In genomic region chr2:65019675-65020195, GRCh38 we compare ENCODE assay signal across 22 cellular contexts. TPM values are rescaled to one million over a fixed set of nuclear protein-coding genes. Genes with fewer than 3 reads are reported as not detected.
DNase-seq lines count a peak whose midpoint lies in the region; ATAC-seq and TF ChIP-seq lines count a peak whose summit lies in the region.
"Had no signal": no experiment of that assay in that cellular context is flagged by ENCODE, and none has a peak within 500 bp of the region (broad histone marks: within the 10 kb centered on the region; RNA-seq: fewer than 3 reads in every experiment).

No MANE protein-coding gene starts in this region.

- H3K9me3 ChIP-seq in neuronal stem cell (replicated peaks in 1 of 2; ENCODE audit: control insufficient read depth in 2 of 2, insufficient read depth in 1 of 2, low read depth in 1 of 2, low read length in 2 of 2): no peaks in the 10 kb centered on the region
- H3K9me3 ChIP-seq: A549, Caco-2, MG63 had no signal

- peaks cover 31% of the 10 kb centered on the region for H3K36me3 Mint-ChIP-seq in endothelial cell (ENCODE audit: low read depth, unreplicated experiment)

- no peak overlapping the region for H3K4me2 ChIP-seq in neuronal stem cell (ENCODE audit: insufficient read depth, low read length, poor library complexity, severe bottlenecking)
- H3K4me2 ChIP-seq: A549 had no signal

- peak overlapping the region; percentile 46 for H3K18ac ChIP-seq in neuronal stem cell (ENCODE audit: low read length)

- H2BK12ac ChIP-seq in neuronal stem cell (ENCODE audit: low read length): peak overlapping the region; percentile 26

- peaks cover 0 to 11% of the 10 kb centered on the region in 2 donors for H3K4me1 ChIP-seq in neuronal stem cell (ENCODE audit: control insufficient read depth in 2 of 2, insufficient read depth in 1 of 2, low read depth in 1 of 2, low read length in 2 of 2)

- no peak overlapping the region for H4K91ac ChIP-seq in neuronal stem cell (ENCODE audit: low read depth, low read length, poor library complexity)

- H3K79me1 ChIP-seq in neuronal stem cell (ENCODE audit: low read depth, low read length): no peaks in the 10 kb centered on the region

- ATAC-seq in GM19023 (IDR thresholded peaks at IDR 0.05; ENCODE audit: unreplicated experiment): no peak
- ATAC-seq: A549, Panc1 had no signal

- no peak overlapping the region for H3K27ac ChIP-seq in neuronal stem cell (replicated peaks; ENCODE audit: low read length)
- H3K27ac ChIP-seq: A549, RWPE1 had no signal

- TF ChIP-seq CTCF in endothelial cell (IDR thresholded peaks at IDR 0.05; ENCODE audit: unreplicated experiment): no peak

- peak overlapping the region; percentile 25 for H3K4me3 Mint-ChIP-seq in endothelial cell (ENCODE audit: unreplicated experiment)
- H3K4me3 Mint-ChIP-seq: CD4-positive, alpha-beta memory T cell had no signal

- peak overlapping the region; percentile 67 for H2BK5ac ChIP-seq in neuronal stem cell (ENCODE audit: low read length)

- H3K4me3 ChIP-seq in neuronal stem cell (ENCODE audit: low read length in 2 of 2): no peak overlapping the region
- H3K4me3 ChIP-seq: A549, MG63 had no signal

- H3K27ac Mint-ChIP-seq in endothelial cell (ENCODE audit: unreplicated experiment): no peak overlapping the region
- H3K27ac Mint-ChIP-seq: CD4-positive, alpha-beta memory T cell had no signal

- H2AFZ ChIP-seq in neuronal stem cell (ENCODE audit: low read length): no peak overlapping the region

- no CpG with 5 or more reads among the region's 8 CpGs for WGBS in neuronal stem cell (ENCODE audit: extremely low coverage in 2 of 2, insufficient read length in 2 of 2, insufficient replicate concordance in 1 of 2), 2 donors

- DNase-seq in COLO829 (ENCODE audit: low spot score): peak; percentile 62
- peak; percentile 94 for DNase-seq in SK-MEL-5 (ENCODE audit: low read depth, low spot score)
- DNase-seq in endothelial cell (ENCODE audit: low spot score): no peak
- no peak for DNase-seq in neuronal stem cell (ENCODE audit: low spot score)
- no peak for DNase-seq in putamen (ENCODE audit: low spot score)
- no peak for DNase-seq in activated CD8-positive, alpha-beta memory T cell treated with anti-CD3 and anti-CD28 coated beads, Interleukin-2, amount 50 U/mL, for 48 hours
- DNase-seq: AML-193; C1 segment of cervical spinal cord; Caco-2; CD4-positive, alpha-beta memory T cell; DMS79 treated with DMSO at 0.1 percent for 48 hours; GF-D8; KBM-7; MG63; NCI-H2029 treated with DMSO at 0.1 percent for 48 hours; NCI-H2227 treated with DMSO at 0.1 percent for 48 hours; NCI-H69; SHP77 had no signal

- no peak overlapping the region for H2BK15ac ChIP-seq in neuronal stem cell (ENCODE audit: low read length)

- no peak overlapping the region for H3K4ac ChIP-seq in neuronal stem cell (ENCODE audit: low read length)

- peaks cover 5% of the 10 kb centered on the region for H3K27me3 Mint-ChIP-seq in endothelial cell (ENCODE audit: unreplicated experiment)
- H3K27me3 Mint-ChIP-seq: CD4-positive, alpha-beta memory T cell had no signal

- no peaks in the 10 kb centered on the region for H3K27me3 ChIP-seq in neuronal stem cell (ENCODE audit: control insufficient read depth in 3 of 3, insufficient read depth in 3 of 3, low read depth in 1 of 3, low read length in 3 of 3)
- H3K27me3 ChIP-seq: MG63 had no signal

- no peak overlapping the region for H3K23ac ChIP-seq in neuronal stem cell (ENCODE audit: low read depth, low read length, poor library complexity)

- H4K8ac ChIP-seq in neuronal stem cell (ENCODE audit: low read depth, low read length): no peak overlapping the region

- no peak overlapping the region for H3K14ac ChIP-seq in neuronal stem cell (ENCODE audit: low read length)

- peak overlapping the region; percentile 75 for H2BK120ac ChIP-seq in neuronal stem cell (ENCODE audit: low read depth, low read length)

- H2AK5ac ChIP-seq in neuronal stem cell (ENCODE audit: low read depth, low read length): no peak overlapping the region

- in situ Hi-C loops in SK-MEL-5 (cut with HindIII; ENCODE audit: low pct_unique_long_range_greater_than_20kb, low sequenced_read_pairs): no loop called here

- peaks cover 56% of the 10 kb centered on the region for H3K4me1 Mint-ChIP-seq in endothelial cell (ENCODE audit: unreplicated experiment)
- H3K4me1 Mint-ChIP-seq: CD4-positive, alpha-beta memory T cell had no signal

- no peaks in the 10 kb centered on the region for H3K9me3 Mint-ChIP-seq in endothelial cell (ENCODE audit: unreplicated experiment)
- H3K9me3 Mint-ChIP-seq: CD4-positive, alpha-beta memory T cell had no signal

- no peak overlapping the region for H3K9ac ChIP-seq in neuronal stem cell (ENCODE audit: low read depth, low read length, poor library complexity)

- peaks cover 6 to 82% of the 10 kb centered on the region in 2 donors for H3K36me3 ChIP-seq in neuronal stem cell (replicated peaks in 1 of 2; ENCODE audit: control insufficient read depth in 2 of 2, insufficient read depth in 2 of 2, low read length in 2 of 2)

RNA-seq across cellular contexts. Expression of gene SLC1A4, which starts 30.5 kb away (rescaled TPM):
- 704 and 722 TPM in 2 replicates for total RNA-seq in SK-MEL-5 (2014; rRNA removed; shearing (Covaris generic))
- 500 and 630 TPM in 2 replicates for polyA plus RNA-seq in SK-MEL-5 (2015; cell fraction: cytosol; rRNA removed)
- polyA plus RNA-seq in SK-MEL-5 (2015; cell fraction: nucleus; rRNA removed): 290 and 296 TPM in 2 replicates
- total RNA-seq in endothelial cell (ENCODE audit: unreplicated experiment): 41.4 TPM
- 3.7 TPM for polyA plus RNA-seq in neuronal stem cell (2013, experiment 1 of 2)
- 3.9 TPM for polyA plus RNA-seq in neuronal stem cell (2013, experiment 2 of 2)

RNA-seq across cellular contexts. Expression of gene CEP68, which starts 36.5 kb away (rescaled TPM):
- total RNA-seq in SK-MEL-5 (2014; rRNA removed; shearing (Covaris generic)): 12.3 and 14.6 TPM in 2 replicates
- polyA plus RNA-seq in SK-MEL-5 (2015; cell fraction: cytosol; rRNA removed): 14.8 and 16.1 TPM in 2 replicates
- polyA plus RNA-seq in SK-MEL-5 (2015; cell fraction: nucleus; rRNA removed): 17.7 and 24.2 TPM in 2 replicates
- total RNA-seq in endothelial cell (ENCODE audit: unreplicated experiment): 63.3 TPM
- 20.9 TPM for polyA plus RNA-seq in neuronal stem cell (2013, experiment 1 of 2)
- polyA plus RNA-seq in neuronal stem cell (2013, experiment 2 of 2): 21.5 TPM

Comparison
In these comparisons a context has a peak if more than half of its experiments do, and no peak if none do; other contexts are left out.
1. DNase-seq: peak in COLO829 (single experiment) and SK-MEL-5 (single experiment); none in endothelial cell (single experiment), neuronal stem cell (single experiment), putamen (single experiment) and activated CD8-positive, alpha-beta memory T cell treated with anti-CD3 and anti-CD28 coated beads, Interleukin-2, amount 50 U/mL, for 48 hours (single experiment).
2. RNA of gene SLC1A4, which starts 30.5 kb away (total RNA-seq): 704 to 722 TPM in SK-MEL-5; 41.4 TPM in endothelial cell (single experiment); every median in the first group is over 10 times any median in the second.